ENCODE assay signal across 27 cellular contexts in the genomic region with DNA sequence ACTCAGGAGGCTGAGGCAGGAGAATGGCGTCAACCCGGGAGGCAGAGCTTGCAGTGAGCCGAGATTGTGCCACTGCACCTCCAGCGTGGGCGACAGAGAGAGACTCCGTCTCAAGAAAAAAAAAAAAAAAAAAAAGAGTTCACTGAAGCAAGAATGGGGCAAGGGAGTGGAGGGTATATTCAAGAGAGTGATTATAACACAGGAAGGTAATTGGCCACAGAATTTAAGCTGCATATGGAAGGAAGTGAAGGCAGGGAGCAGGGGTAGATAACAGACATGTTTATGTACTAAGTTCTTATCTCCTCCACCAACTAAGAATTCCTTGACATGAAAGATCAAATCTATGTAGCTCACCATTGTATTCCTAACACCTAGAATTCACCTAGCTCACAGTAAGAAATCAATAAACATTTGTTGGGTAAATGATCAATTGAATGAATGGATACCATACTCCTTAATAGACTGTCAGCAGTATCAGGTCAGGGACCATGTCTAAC. TPM values are rescaled to one million over a fixed set of nuclear protein-coding genes. Genes with fewer than 3 reads are reported as not detected.
"Had no signal": no experiment of that assay in that cellular context is flagged by ENCODE, and none has a peak within 500 bp of the region (broad histone marks: within the 10 kb centered on the region; RNA-seq: fewer than 3 reads in every experiment).

No MANE protein-coding gene starts in this region.

- H3K27me3 Mint-ChIP-seq: activated naive CD8-positive, alpha-beta T cell; T-helper 17 cell had no signal

- H3K27ac ChIP-seq: KMS-11 had no signal

- ATAC-seq: activated CD4-positive, CD25-positive, alpha-beta regulatory T cell treated with anti-CD3 and anti-CD28 coated beads, Interleukin-2, amount 50 U/mL, for 24 hours; activated CD8-positive, alpha-beta T cell treated with anti-CD3 and anti-CD28 coated beads, Interleukin-2, amount 10 ng/mL, durations not matched to agents 7 days and 5 days; T-helper 17 cell had no signal

- H3K36me3 Mint-ChIP-seq: activated naive CD8-positive, alpha-beta T cell; brain had no signal

- H3K27ac Mint-ChIP-seq: activated CD8-positive, alpha-beta T cell treated with anti-CD3 and anti-CD28 coated beads, Interleukin-2, amount 10 ng/mL, durations not matched to agents 7 days and 5 days; activated naive CD4-positive, alpha-beta T cell treated with anti-CD3 and anti-CD28 coated beads for 36 hours; activated naive CD8-positive, alpha-beta T cell; brain; T-helper 17 cell had no signal

- H3K4me1 Mint-ChIP-seq: brain had no signal

- H3K4me3 Mint-ChIP-seq: activated CD8-positive, alpha-beta T cell treated with anti-CD3 and anti-CD28 coated beads, Interleukin-2, amount 10 ng/mL, durations not matched to agents 7 days and 5 days; activated naive CD4-positive, alpha-beta T cell treated with anti-CD3 and anti-CD28 coated beads for 36 hours; activated naive CD8-positive, alpha-beta T cell; brain; T-helper 17 cell had no signal

- H3K9me3 Mint-ChIP-seq: activated naive CD4-positive, alpha-beta T cell treated with anti-CD3 and anti-CD28 coated beads for 36 hours; brain had no signal

- DNase-seq: activated CD4-positive, alpha-beta T cell treated with anti-CD3 and anti-CD28 coated beads for 4 hours; activated CD4-positive, alpha-beta T cell treated with anti-CD3 and anti-CD28 coated beads, Interleukin-2, amount 50 U/mL, for 4 hours; activated CD8-positive, alpha-beta memory T cell treated with anti-CD3 and anti-CD28 coated beads, Interleukin-2, amount 50 U/mL, for 48 hours; activated CD8-positive, alpha-beta T cell treated with anti-CD3 and anti-CD28 coated beads, Interleukin-2, amount 10 ng/mL, durations not matched to agents 7 days and 5 days; activated effector memory CD4-positive, alpha-beta T cell treated with Interleukin-2 at 50 U/mL for 16 hours; activated naive CD4-positive, alpha-beta T cell treated with anti-CD3 and anti-CD28 coated beads for 36 hours; activated T-cell treated with anti-CD3 and anti-CD28 coated beads, Interleukin-2, amount 50 U/mL, for 1 hour; amygdala; MM.1S; NCI-H1105; NCI-H1436; NCI-H1694 treated with DMSO at 0.1 percent for 48 hours; NCI-H2029 treated with DMSO at 0.1 percent for 48 hours; NCI-H345; NCI-H510A; NCI-H526 treated with DMSO at 0.1 percent for 48 hours; NCI-H82; SIG-M5; T-helper 17 cell; T-helper 9 cell had no signal

RNA-seq across cellular contexts. Expression of a gene that starts 37.3 kb away (rescaled TPM):
- total RNA-seq: activated CD8-positive, alpha-beta T cell treated with anti-CD3 and anti-CD28 coated beads, Interleukin-2, amount 10 ng/mL, durations not matched to agents 7 days and 5 days; activated naive CD4-positive, alpha-beta T cell treated with anti-CD3 and anti-CD28 coated beads for 36 hours; astrocyte; OCI-LY7; RPMI7951; T-helper 17 cell had no signal

RNA-seq across cellular contexts. Expression of a gene that starts 44.2 kb away (rescaled TPM):
- total RNA-seq: activated CD8-positive, alpha-beta T cell treated with anti-CD3 and anti-CD28 coated beads, Interleukin-2, amount 10 ng/mL, durations not matched to agents 7 days and 5 days; activated naive CD4-positive, alpha-beta T cell treated with anti-CD3 and anti-CD28 coated beads for 36 hours; astrocyte; OCI-LY7; RPMI7951; T-helper 17 cell had no signal

RNA-seq across cellular contexts. Expression of a gene that starts 59.0 kb away (rescaled TPM):
- total RNA-seq: activated CD8-positive, alpha-beta T cell treated with anti-CD3 and anti-CD28 coated beads, Interleukin-2, amount 10 ng/mL, durations not matched to agents 7 days and 5 days; activated naive CD4-positive, alpha-beta T cell treated with anti-CD3 and anti-CD28 coated beads for 36 hours; astrocyte; OCI-LY7; RPMI7951; T-helper 17 cell had no signal
